In genomic region chr9:119197858-119198607, GRCh38 we compare ENCODE assay signal across 28 cellular contexts.
"Had no signal": no experiment of that assay in that cellular context is flagged by ENCODE, and none has a peak within 500 bp of the region (broad histone marks: within the 10 kb centered on the region; RNA-seq: fewer than 3 reads in every experiment).

No MANE protein-coding gene starts in this region.

- H3K4me3 ChIP-seq: coronary artery, dorsolateral prefrontal cortex had no signal

- FAIRE-seq: bronchial epithelial cell, frontal cortex had no signal

- H3K36me3 ChIP-seq: brain microvascular endothelial cell, WERI-Rb-1 had no signal

- H3K27me3 ChIP-seq: brain microvascular endothelial cell, dorsolateral prefrontal cortex had no signal

- H3K27ac ChIP-seq: brain microvascular endothelial cell, coronary artery, WERI-Rb-1 had no signal

- ATAC-seq: activated CD4-positive, CD25-positive, alpha-beta regulatory T cell treated with anti-CD3 and anti-CD28 coated beads, Interleukin-2, amount 50 U/mL, for 24 hours; activated CD8-positive, alpha-beta T cell treated with anti-CD3 and anti-CD28 coated beads for 36 hours; activated T-cell treated with anti-CD3 and anti-CD28 coated beads, Interleukin-2, amount 50 U/mL, for 4 hours; activated T-helper 17 cell treated with anti-CD3 and anti-CD28 coated beads, Interleukin-2, amount 50 U/mL, for 72 hours; esophagus mucosa; T-helper 17 cell had no signal

- DNase-seq: activated B cell treated with CpG ODN at 0.5 μM for 24 hours; activated CD4-positive, alpha-beta T cell treated with anti-CD3 and anti-CD28 coated beads for 48 hours; activated CD4-positive, alpha-beta T cell treated with anti-CD3 and anti-CD28 coated beads, Interleukin-2, amount 50 U/mL, for 1 hour; activated CD4-positive, alpha-beta T cell treated with anti-CD3 and anti-CD28 coated beads, Interleukin-2, amount 50 U/mL, for 48 hours; activated CD8-positive, alpha-beta memory T cell treated with anti-CD3 and anti-CD28 coated beads for 24 hours; activated CD8-positive, alpha-beta T cell treated with anti-CD3 and anti-CD28 coated beads for 36 hours; activated effector memory CD4-positive, alpha-beta T cell treated with Interleukin-2 at 50 U/mL for 16 hours; activated gamma-delta T cell treated with Interleukin-2 at 50 U/mL for 16 hours; activated naive CD4-positive, alpha-beta T cell treated with anti-CD3 and anti-CD28 coated beads, Interleukin-2, amount 50 U/mL, for 16 hours; activated naive CD4-positive, alpha-beta T cell treated with Interleukin-2 at 50 U/mL for 16 hours; activated T-cell treated with anti-CD3 and anti-CD28 coated beads, Interleukin-2, amount 50 U/mL, for 4 hours; amniotic stem cell; anterior cingulate cortex; brain microvascular endothelial cell; dorsolateral prefrontal cortex; effector memory CD4-positive, alpha-beta T cell; endodermal cell; foreskin fibroblast; T-helper 1 cell; T-helper 17 cell; T1000; WERI-Rb-1 had no signal
